16 cellular contexts compared by ENCODE assay signal in the genomic region with DNA sequence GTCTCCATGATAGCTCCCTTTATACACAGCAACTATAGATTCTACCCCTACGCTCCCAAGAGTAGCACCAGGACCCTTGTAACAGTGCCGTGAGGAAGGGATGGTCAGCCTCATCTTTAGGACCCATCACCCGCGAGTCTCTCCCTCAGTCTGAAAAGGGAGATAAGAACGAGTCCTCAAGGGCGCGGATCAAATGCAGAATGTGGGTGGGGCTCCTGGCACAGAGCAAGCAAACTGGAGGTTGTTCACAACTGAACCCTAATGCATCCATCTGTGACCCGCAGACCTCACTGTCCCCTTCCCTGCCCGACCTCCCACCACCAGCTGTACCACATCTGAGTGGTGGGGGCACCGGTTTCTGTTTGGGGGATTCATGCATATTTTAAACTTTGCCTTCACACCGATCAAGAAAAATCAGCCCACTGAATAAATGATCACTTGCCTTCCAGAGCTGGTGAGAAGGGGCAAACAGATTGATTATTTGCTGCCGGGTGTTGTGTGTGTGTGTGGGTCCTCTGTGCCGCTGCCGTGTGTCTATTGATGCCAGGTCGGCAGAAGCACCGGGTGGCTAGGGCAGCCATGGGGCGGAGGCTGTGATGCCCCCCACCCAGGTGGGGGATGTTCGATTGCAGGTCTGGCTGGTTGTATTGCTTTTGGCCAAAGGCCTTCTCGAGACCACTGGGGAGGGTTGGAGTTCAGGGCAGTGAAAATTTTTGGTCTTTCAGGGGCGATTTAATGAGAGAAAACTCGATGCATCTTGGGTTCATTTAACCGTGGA. TPM values are rescaled to one million over a fixed set of nuclear protein-coding genes. Genes with fewer than 3 reads are reported as not detected.
DNase-seq lines count a peak whose midpoint lies in the region; ATAC-seq, FAIRE-seq and TF ChIP-seq lines count a peak whose summit lies in the region.
"Had no signal": no experiment of that assay in that cellular context is flagged by ENCODE, and none has a peak within 500 bp of the region (broad histone marks: within the 10 kb centered on the region; RNA-seq: fewer than 3 reads in every experiment).

No MANE protein-coding gene starts in this region.

- H3K4me3 ChIP-seq in BLaER1 (no peak overlapping the region), K562 (no peak overlapping the region), neural progenitor cell (no peak overlapping the region)
- H3K4me3 ChIP-seq: GM23338 had no signal

- WGBS in K562 (ENCODE audit: insufficient coverage, low coverage, missing lambda C conversion rate), result 8% methylated on average over 13 of the region's 22 CpGs

- no peak overlapping the region for H3K4me3 Mint-ChIP-seq in neural progenitor cell
- H3K4me3 Mint-ChIP-seq in activated CD4-positive, alpha-beta T cell treated with anti-CD3 and anti-CD28 coated beads, Interleukin-2, amount 10 ng/mL, durations not matched to agents 24 days and 14 days, result no peak overlapping the region
- H3K4me3 Mint-ChIP-seq: CD4-positive, alpha-beta memory T cell; GM23338 had no signal

- no peak for TF ChIP-seq POLR2A in K562 (conservative IDR thresholded peaks at IDR 0.05)

- FAIRE-seq in HTR-8/SVneo (lab: Jason Lieb, UNC) (peak; percentile 44), K562 (lab: Jason Lieb, UNC) (no peak)

- no peaks in the 10 kb centered on the region for H3K36me3 ChIP-seq in BLaER1
- no peaks in the 10 kb centered on the region for H3K36me3 ChIP-seq in K562 (ENCODE audit: control insufficient read depth, insufficient read depth, low read length)
- no peaks in the 10 kb centered on the region for H3K36me3 ChIP-seq in neural progenitor cell

- H3K27me3 Mint-ChIP-seq in neural progenitor cell (ENCODE audit: insufficient read depth, low read depth), result peaks cover 17% of the 10 kb centered on the region
- peaks cover 39% of the 10 kb centered on the region for H3K27me3 Mint-ChIP-seq in activated CD4-positive, alpha-beta T cell treated with anti-CD3 and anti-CD28 coated beads, Interleukin-2, amount 10 ng/mL, durations not matched to agents 24 days and 14 days

- H3K9me3 ChIP-seq in BLaER1, result no peaks in the 10 kb centered on the region
- no peaks in the 10 kb centered on the region for H3K9me3 ChIP-seq in K562 (replicated peaks; ENCODE audit: control insufficient read depth, insufficient read depth, low read depth, low read length)
- no peaks in the 10 kb centered on the region for H3K9me3 ChIP-seq in neural progenitor cell (ENCODE audit: low read depth)

- H3K36me3 Mint-ChIP-seq in neural progenitor cell, result no peaks in the 10 kb centered on the region
- no peaks in the 10 kb centered on the region for H3K36me3 Mint-ChIP-seq in activated CD4-positive, alpha-beta T cell treated with anti-CD3 and anti-CD28 coated beads, Interleukin-2, amount 10 ng/mL, durations not matched to agents 24 days and 14 days (ENCODE audit: low read depth)
- H3K36me3 Mint-ChIP-seq: CD4-positive, alpha-beta memory T cell had no signal

- no peaks in the 10 kb centered on the region for H4K20me1 ChIP-seq in BLaER1
- 0 out of 2 replicates have a peak, but pooled peaks cover 3% of the 10 kb centered on the region for H4K20me1 ChIP-seq in K562 (replicated peaks; ENCODE audit: control insufficient read depth, insufficient read depth, low read length)
- no peaks in the 10 kb centered on the region for H4K20me1 ChIP-seq in neural progenitor cell (ENCODE audit: low read depth)

- CTCF ChIA-PET in K562 (lab: Yijun Ruan, JAX; ENCODE audit: low intra/inter-chr PET ratio), result no interaction called here

- H3K27me3 ChIP-seq in BLaER1 (no peaks in the 10 kb centered on the region), K562 (ENCODE audit: control insufficient read depth in 2 of 2, insufficient read depth in 2 of 2, low read length in 2 of 2) (peaks cover 0 to 25% of the 10 kb centered on the region in 2 experiments; a peak in 3 of 5 replicates), neural progenitor cell (peaks cover 4% of the 10 kb centered on the region)

- H2AFZ ChIP-seq in K562 (ENCODE audit: low read depth, low read length), result peak overlapping the region; percentile 67; the same call in 1 of the 2 replicates
- H2AFZ ChIP-seq in neural progenitor cell (replicated peaks), result no peak overlapping the region
- H2AFZ ChIP-seq: GM23338 had no signal

- H3K79me2 ChIP-seq in K562 (ENCODE audit: control insufficient read depth, insufficient read depth, low read length), result no peaks in the 10 kb centered on the region
- no peaks in the 10 kb centered on the region for H3K79me2 ChIP-seq in neural progenitor cell (ENCODE audit: low read depth)

- TF ChIP-seq CTCF in K562 (IDR thresholded peaks at IDR 0.05 in 2 of 3, conservative IDR thresholded peaks at IDR 0.05 in 1 of 3; ENCODE audit: insufficient read depth in 2 of 3, low read depth in 1 of 3, low read length in 3 of 3), result no peak
- TF ChIP-seq CTCF in neural progenitor cell (IDR thresholded peaks at IDR 0.05), result no peak

- H3F3A ChIP-seq in neural progenitor cell (ENCODE audit: low read depth), result no peaks in the 10 kb centered on the region

- ATAC-seq in K562 (no peak), HG02798 (IDR thresholded peaks at IDR 0.05; ENCODE audit: poor library complexity, unreplicated experiment) (no peak)

- H3K27ac ChIP-seq in BLaER1 (no peak overlapping the region), K562 (ENCODE audit: extremely low read depth, low read depth, low read length) (no peak overlapping the region), neural progenitor cell (no peak overlapping the region)

- in situ Hi-C loops in K562 (cut with MboI), result no loop called here

- peaks cover 5% of the 10 kb centered on the region for H3K4me1 Mint-ChIP-seq in neural progenitor cell
- H3K4me1 Mint-ChIP-seq in activated CD4-positive, alpha-beta T cell treated with anti-CD3 and anti-CD28 coated beads, Interleukin-2, amount 10 ng/mL, durations not matched to agents 24 days and 14 days, result peaks cover 3% of the 10 kb centered on the region
- H3K4me1 Mint-ChIP-seq: GM23338 had no signal

- POLR2A ChIA-PET in K562 (lab: Yijun Ruan, JAX), result no interaction called here

- no peaks in the 10 kb centered on the region for H3K9me1 ChIP-seq in K562 (ENCODE audit: control insufficient read depth, insufficient read depth, low read length)

- peaks cover 2% of the 10 kb centered on the region for H3K9me3 Mint-ChIP-seq in neural progenitor cell
- no peaks in the 10 kb centered on the region for H3K9me3 Mint-ChIP-seq in activated CD4-positive, alpha-beta T cell treated with anti-CD3 and anti-CD28 coated beads, Interleukin-2, amount 10 ng/mL, durations not matched to agents 24 days and 14 days

- H3K9ac ChIP-seq in BLaER1 (no peak overlapping the region), K562 (ENCODE audit: insufficient read depth in 1 of 2, low read depth in 2 of 2, low read length in 2 of 2) (no peak overlapping the region), neural progenitor cell (no peak overlapping the region)

- DNase-seq in HTR-8/SVneo (ENCODE audit: insufficient read length, low spot score) (no peak), K562 (ENCODE audit: extremely low read depth in 1 of 4, low spot score in 3 of 4) (no peak), neural progenitor cell (ENCODE audit: low spot score) (no peak), SW 1271 (lab: John Stamatoyannopoulos, UW) (no peak)
- no peak for DNase-seq in activated CD4-positive, alpha-beta T cell treated with anti-CD3 and anti-CD28 coated beads, Interleukin-2, amount 10 ng/mL, durations not matched to agents 24 days and 14 days
- DNase-seq: CD4-positive, alpha-beta memory T cell; DND-41; GDM1; Karpas-422; MM.1S; NCI-H1105 treated with DMSO at 0.1 percent for 48 hours; NCI-H187 treated with DMSO at 0.1 percent for 48 hours; NCI-H2171 treated with DMSO at 0.1 percent for 48 hours had no signal

- peak overlapping the region; percentile 37 for H3K4me2 ChIP-seq in BLaER1
- peak overlapping the region; percentile 57 for H3K4me2 ChIP-seq in K562 (ENCODE audit: insufficient read depth, low read length)
- no peak overlapping the region for H3K4me2 ChIP-seq in neural progenitor cell
- H3K4me2 ChIP-seq: GM23338 had no signal

- TF ChIP-seq EP300 in K562 (IDR thresholded peaks at IDR 0.05; ENCODE audit: low read length), result no peak

- H3K4me1 ChIP-seq in BLaER1 (peaks cover 45% of the 10 kb centered on the region), K562 (replicated peaks in 1 of 2; ENCODE audit: control insufficient read depth in 2 of 2, insufficient read depth in 2 of 2, low read length in 2 of 2) (peaks cover 16 to 18% of the 10 kb centered on the region in 2 experiments), neural progenitor cell (peaks cover under 1% of the 10 kb centered on the region)

- intact Hi-C loops in K562 (cut with micrococcal nuclease), result no loop called here
- intact Hi-C loops in activated CD4-positive, alpha-beta T cell treated with anti-CD3 and anti-CD28 coated beads, Interleukin-2, amount 10 ng/mL, durations not matched to agents 24 days and 14 days (cut with micrococcal nuclease), result no loop called here

- TF ChIP-seq RAD21 in K562 (CRISPR knock-in tag; conservative IDR thresholded peaks at IDR 0.05 in 1 of 2, IDR thresholded peaks at IDR 0.05 in 1 of 2), result no peak

- H3K27ac Mint-ChIP-seq in neural progenitor cell, result peak overlapping the region; percentile 51
- no peak overlapping the region for H3K27ac Mint-ChIP-seq in activated CD4-positive, alpha-beta T cell treated with anti-CD3 and anti-CD28 coated beads, Interleukin-2, amount 10 ng/mL, durations not matched to agents 24 days and 14 days
- H3K27ac Mint-ChIP-seq: GM23338 had no signal

- BruUV-seq in K562 (replicated peaks; lab: Mats Ljungman, UMichigan), result no TSS peak

RNA-seq across cellular contexts. Expression of gene BEGAIN, which starts 35.7 kb away (rescaled TPM):
- 1.2 and 3.3 TPM in 2 replicates for total RNA-seq in K562 (2011; cell fraction: chromatin; rRNA removed; ENCODE audit: low replicate concordance)
- 0.53 and 2.2 TPM in 2 replicates for total RNA-seq in K562 (2011; cell fraction: nucleolus; rRNA removed)
- total RNA-seq in K562 (2011; cell fraction: nucleoplasm; rRNA removed), result 0.31 and 0.95 TPM in 2 replicates
- 0.20 and 0.68 TPM in 2 replicates for total RNA-seq in K562 (2014; rRNA removed)
- 0.10 TPM in 1 of 2 replicates, not detected in the other for total RNA-seq in K562 (2014; rRNA removed; fragmentation: Illumina TruSeq; extraction: Trizol)
- total RNA-seq in K562 (2015; rRNA removed; fragmentation: Illumina TruSeq; extraction: Trizol), result 0.11 and 0.40 TPM in 2 replicates
- total RNA-seq in K562 (2021), result 0.55 and 1.1 TPM in 2 replicates
- polyA plus RNA-seq in K562 (2011; rRNA removed), result 0.54 and 1.4 TPM in 2 replicates
- 1.5 TPM in 2 replicates for polyA plus RNA-seq in K562 (2011; cell fraction: cytosol; rRNA removed)
- 5.2 and 5.3 TPM in 2 replicates for polyA plus RNA-seq in K562 (2011; cell fraction: nucleus; rRNA removed)
- 0.25 and 0.51 TPM in 2 replicates for polyA plus RNA-seq in K562 (2012)
- polyA plus RNA-seq in K562 (2014; fragmentation: Illumina TruSeq; extraction: Trizol), result 0.07 and 0.50 TPM in 2 replicates
- polyA plus RNA-seq in K562 (2014; fragmentation: Nextera tagmentation; extraction: Ambion mirVana), result not detected
- polyA plus RNA-seq in K562 (2014; rRNA removed), result 0.62 and 1.7 TPM in 2 replicates
- polyA minus RNA-seq in K562 (2011; rRNA and poly(A)+ RNA removed), result 0.45 and 1.1 TPM in 2 replicates
- 0.86 and 2.7 TPM in 2 replicates for polyA minus RNA-seq in K562 (2011; cell fraction: cytosol; rRNA and poly(A)+ RNA removed)
- 0.81 and 1.3 TPM in 2 replicates for polyA minus RNA-seq in K562 (2011; cell fraction: nucleus; rRNA and poly(A)+ RNA removed)
- 4.0 and 13.4 TPM in 2 replicates for total RNA-seq in neural progenitor cell (ENCODE audit: low replicate concordance)
- 3.0 and 4.8 TPM in 2 replicates for total RNA-seq in activated CD4-positive, alpha-beta T cell treated with anti-CD3 and anti-CD28 coated beads, Interleukin-2, amount 10 ng/mL, durations not matched to agents 24 days and 14 days
